Comparison of ENCODE assay signal across 14 cellular contexts in the genomic region with DNA sequence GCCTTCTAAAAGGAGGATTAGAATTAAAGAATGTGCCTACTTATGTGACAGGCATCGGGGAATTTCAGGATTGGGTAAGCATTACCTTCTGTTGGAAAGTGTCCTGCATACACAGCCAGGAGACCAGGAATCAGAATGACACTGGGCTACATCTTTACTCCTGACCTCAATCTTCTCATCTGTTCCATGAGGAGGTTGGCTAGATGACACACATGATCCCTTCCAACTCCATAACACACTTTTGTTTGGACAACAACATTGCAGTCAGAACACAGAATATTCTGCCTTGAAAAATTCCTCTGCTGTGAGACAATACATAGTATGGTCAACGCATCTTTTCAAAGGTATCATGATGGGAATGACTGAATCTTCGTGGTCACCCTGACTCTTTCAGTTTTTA.
A peak's percentile ranks its signal among the peaks of the same experiment; 100 is the strongest.
DNase-seq lines count a peak whose midpoint lies in the region; TF ChIP-seq lines count a peak whose summit lies in the region.
"Had no signal": no experiment of that assay in that cellular context is flagged by ENCODE, and none has a peak within 500 bp of the region (broad histone marks: within the 10 kb centered on the region; RNA-seq: fewer than 3 reads in every experiment).

No MANE protein-coding gene starts in this region.

- no peaks in the 10 kb centered on the region for H3K9me3 ChIP-seq in adipocyte (ENCODE audit: control insufficient read depth, low read length)
- H3K9me3 ChIP-seq: Caco-2, HAP-1 had no signal

- H3K4me1 Mint-ChIP-seq in HFFc6 (ENCODE audit: low read depth), result no peaks in the 10 kb centered on the region; the same call in 1 of the 2 replicates
- H3K4me1 Mint-ChIP-seq: CD8-positive, alpha-beta memory T cell had no signal

- H3K36me3 Mint-ChIP-seq in HFFc6 (ENCODE audit: low read depth), result no peaks in the 10 kb centered on the region

- H3K9me3 Mint-ChIP-seq in HFFc6, result peaks cover under 1% of the 10 kb centered on the region; the same call in 1 of the 2 replicates

- no peak overlapping the region; the same call in 1 of the 2 replicates for H3K4me3 Mint-ChIP-seq in HFFc6
- H3K4me3 Mint-ChIP-seq: CD8-positive, alpha-beta memory T cell had no signal

- DNase-seq in AG20443 (ENCODE audit: low spot score), result peak; percentile 43
- DNase-seq in HFFc6, result peak; percentile 46
- peak; percentile 6 for DNase-seq in adipocyte (ENCODE audit: low read depth)
- peak; percentile 15 for DNase-seq in fibroblast of mammary gland (ENCODE audit: low read depth)
- no peak for DNase-seq in central memory CD4-positive, alpha-beta T cell
- DNase-seq in DMS153 (lab: John Stamatoyannopoulos, UW), result no peak
- no peak for DNase-seq in dedifferentiated amniotic fluid mesenchymal stem cell (ENCODE audit: extremely low spot score)
- no peak for DNase-seq in DMS79 treated with DMSO at 0.1 percent for 48 hours (lab: John Stamatoyannopoulos, UW)
- DNase-seq: ACHN; Caco-2; CD8-positive, alpha-beta memory T cell; DMS53 had no signal

- H3K4me3 ChIP-seq in adipocyte (ENCODE audit: low read length) (peak overlapping the region; percentile 25), fibroblast of mammary gland (ENCODE audit: control insufficient read depth, low read depth, low read length) (no peak overlapping the region)
- H3K4me3 ChIP-seq: HAP-1, K562 had no signal

- no peak overlapping the region for H3K9ac ChIP-seq in adipocyte (ENCODE audit: low read length)

- no peaks in the 10 kb centered on the region; the same call in 1 of the 2 replicates for H3K27me3 Mint-ChIP-seq in HFFc6 (ENCODE audit: insufficient read depth)
- H3K27me3 Mint-ChIP-seq: CD8-positive, alpha-beta memory T cell had no signal

- no peaks in the 10 kb centered on the region for H3K27me3 ChIP-seq in adipocyte (replicated peaks; ENCODE audit: control insufficient read depth, insufficient read depth, low read length)

- H3K36me3 ChIP-seq in adipocyte (ENCODE audit: control insufficient read depth, insufficient read depth, low read length, severe bottlenecking), result no peaks in the 10 kb centered on the region
- H3K36me3 ChIP-seq: HAP-1 had no signal

- TF ChIP-seq CTCF in HFFc6 (IDR thresholded peaks at IDR 0.05), result no peak
- TF ChIP-seq CTCF in fibroblast of mammary gland (conservative IDR thresholded peaks at IDR 0.05; ENCODE audit: control insufficient read depth, insufficient read depth, low read depth, low read length), result no peak

- no peaks in the 10 kb centered on the region for H3K4me1 ChIP-seq in adipocyte (ENCODE audit: control insufficient read depth, insufficient read depth, low read length)
- H3K4me1 ChIP-seq: Caco-2, HAP-1 had no signal

- H3K27ac Mint-ChIP-seq in HFFc6, result no peak overlapping the region
- H3K27ac Mint-ChIP-seq: CD8-positive, alpha-beta memory T cell had no signal

Comparison
In these comparisons a context has a peak if more than half of its experiments do, and no peak if none do; other contexts are left out.
1. DNase-seq: peak in AG20443 (single experiment), HFFc6 (single experiment), adipocyte (single experiment) and fibroblast of mammary gland (single experiment); none in central memory CD4-positive, alpha-beta T cell (single experiment), DMS153 (single experiment), dedifferentiated amniotic fluid mesenchymal stem cell (single experiment) and DMS79 treated with DMSO at 0.1 percent for 48 hours (single experiment).